26 cellular contexts compared by ENCODE assay signal in the genomic region with DNA sequence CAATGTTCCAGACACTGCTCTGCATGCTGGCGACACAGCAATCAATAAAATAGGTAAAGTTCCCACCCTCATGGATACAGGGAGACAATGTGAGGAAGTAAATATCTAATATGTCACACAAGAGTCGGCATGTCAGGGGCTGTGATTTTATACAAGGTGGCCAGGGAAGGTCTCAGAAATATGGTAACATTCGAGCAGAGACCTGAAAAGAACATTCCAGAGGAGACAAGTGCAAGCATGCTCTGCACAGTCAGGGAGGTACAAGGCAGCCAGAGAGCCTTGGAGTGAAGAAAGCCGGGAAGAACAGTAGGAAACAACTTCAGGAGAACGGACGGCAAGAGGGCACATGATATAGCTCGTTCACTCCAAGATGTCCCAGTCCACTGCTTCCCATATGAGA.
"Had no signal": no experiment of that assay in that cellular context is flagged by ENCODE, and none has a peak within 500 bp of the region (broad histone marks: within the 10 kb centered on the region; RNA-seq: fewer than 3 reads in every experiment).

No MANE protein-coding gene starts in this region.

- H3K9me3 ChIP-seq: adrenal gland had no signal

- ATAC-seq: activated CD8-positive, alpha-beta T cell treated with anti-CD3 and anti-CD28 coated beads, Interleukin-2, amount 10 ng/mL, durations not matched to agents 7 days and 5 days; Panc1; T-helper 17 cell; WTC11 had no signal

- DNase-seq: activated CD4-positive, alpha-beta T cell treated with anti-CD3 and anti-CD28 coated beads for 48 hours; activated CD4-positive, alpha-beta T cell treated with anti-CD3 and anti-CD28 coated beads, Interleukin-2, amount 50 U/mL, for 4 hours; activated CD4-positive, CD25-positive, alpha-beta regulatory T cell treated with anti-CD3 and anti-CD28 coated beads, Interleukin-2, amount 50 U/mL, for 72 hours; activated CD8-positive, alpha-beta memory T cell treated with anti-CD3 and anti-CD28 coated beads, Interleukin-2, amount 50 U/mL, for 48 hours; activated CD8-positive, alpha-beta T cell treated with anti-CD3 and anti-CD28 coated beads, Interleukin-2, amount 10 ng/mL, durations not matched to agents 7 days and 5 days; activated naive CD4-positive, alpha-beta T cell treated with anti-CD3 and anti-CD28 coated beads, Interleukin-2, amount 50 U/mL, for 16 hours; activated naive CD8-positive, alpha-beta T cell treated with anti-CD3 and anti-CD28 coated beads, Interleukin-2, amount 10 ng/mL, durations not matched to agents 7 days and 5 days; activated T-cell treated with anti-CD3 and anti-CD28 coated beads, Interleukin-2, amount 50 U/mL, for 1 hour; adrenal gland; anterior cingulate cortex; central memory CD4-positive, alpha-beta T cell; MM.1S; NCI-H1105 treated with DMSO at 0.1 percent for 48 hours; NCI-H1436 treated with DMSO at 0.1 percent for 48 hours; NCI-H187 treated with DMSO at 0.1 percent for 48 hours; NCI-H2171; NCI-H345; NCI-H510A; NCI-H69; NK-92 treated with Interleukin-12 subunit alpha and Interleukin-12 subunit beta, amount 100 ng/mL, for 24 hours; OCI-M1; SHP77 treated with DMSO at 0.1 percent for 48 hours; T-helper 17 cell; T-helper 9 cell had no signal

- H3K4me3 ChIP-seq: adrenal gland had no signal

- H3K4me3 Mint-ChIP-seq: activated CD8-positive, alpha-beta T cell treated with anti-CD3 and anti-CD28 coated beads, Interleukin-2, amount 10 ng/mL, durations not matched to agents 7 days and 5 days; activated naive CD8-positive, alpha-beta T cell treated with anti-CD3 and anti-CD28 coated beads, Interleukin-2, amount 10 ng/mL, durations not matched to agents 7 days and 5 days; T-helper 17 cell; WTC11 had no signal

- H3K36me3 Mint-ChIP-seq: activated naive CD8-positive, alpha-beta T cell treated with anti-CD3 and anti-CD28 coated beads, Interleukin-2, amount 10 ng/mL, durations not matched to agents 7 days and 5 days; WTC11 had no signal

- H3K9me3 Mint-ChIP-seq: WTC11 had no signal

- H3K36me3 ChIP-seq: adrenal gland had no signal

- H3K27me3 ChIP-seq: adrenal gland had no signal

- H3K27me3 Mint-ChIP-seq: activated naive CD8-positive, alpha-beta T cell treated with anti-CD3 and anti-CD28 coated beads, Interleukin-2, amount 10 ng/mL, durations not matched to agents 7 days and 5 days; T-helper 17 cell had no signal

- H3K27ac ChIP-seq: adrenal gland had no signal

- H3K27ac Mint-ChIP-seq: activated CD8-positive, alpha-beta T cell treated with anti-CD3 and anti-CD28 coated beads, Interleukin-2, amount 10 ng/mL, durations not matched to agents 7 days and 5 days; activated naive CD8-positive, alpha-beta T cell treated with anti-CD3 and anti-CD28 coated beads, Interleukin-2, amount 10 ng/mL, durations not matched to agents 7 days and 5 days; T-helper 17 cell; WTC11 had no signal

- H3K4me1 Mint-ChIP-seq: activated naive CD8-positive, alpha-beta T cell treated with anti-CD3 and anti-CD28 coated beads, Interleukin-2, amount 10 ng/mL, durations not matched to agents 7 days and 5 days; T-helper 17 cell had no signal
